In genomic region chr2:85813978-85814801, GRCh38 we compare ENCODE assay signal across 8 cellular contexts.
DNase-seq lines count a peak whose midpoint lies in the region; ATAC-seq lines count a peak whose summit lies in the region.

No MANE protein-coding gene starts in this region.

- intact Hi-C loops in left colon (cut with DNase I, micrococcal nuclease), result loop anchor here (5.0 kb wide), 1 partner anchor 87 kb away; no protein-coding TSS in a partner anchor

- DNase-seq in DMS 273 treated with DMSO at 0.1 percent for 48 hours (lab: John Stamatoyannopoulos, UW) (peak; percentile 54), NCI-H526 treated with DMSO at 0.1 percent for 48 hours (lab: John Stamatoyannopoulos, UW) (peak; percentile 53), cerebellum (ENCODE audit: low spot score) (peak; percentile 88), left colon (peak; percentile 76 to 92)
- DNase-seq in activated CD4-positive, alpha-beta T cell treated with anti-CD3 and anti-CD28 coated beads for 48 hours, result peak; percentile 92
- DNase-seq in stimulated activated CD4-positive, alpha-beta T cell treated with anti-CD3 and anti-CD28 coated beads, Interleukin-2, amount 100 ng/mL, for 48 hours, result peak; percentile 88 to 90

- ATAC-seq in HG02885 (IDR thresholded peaks at IDR 0.05; ENCODE audit: poor library complexity, unreplicated experiment) (peak; percentile 58), left colon (peak; percentile 94), GM21825 (IDR thresholded peaks at IDR 0.05; ENCODE audit: unreplicated experiment) (no peak)
